ENCODE assay signal across 38 cellular contexts in the genomic region with DNA sequence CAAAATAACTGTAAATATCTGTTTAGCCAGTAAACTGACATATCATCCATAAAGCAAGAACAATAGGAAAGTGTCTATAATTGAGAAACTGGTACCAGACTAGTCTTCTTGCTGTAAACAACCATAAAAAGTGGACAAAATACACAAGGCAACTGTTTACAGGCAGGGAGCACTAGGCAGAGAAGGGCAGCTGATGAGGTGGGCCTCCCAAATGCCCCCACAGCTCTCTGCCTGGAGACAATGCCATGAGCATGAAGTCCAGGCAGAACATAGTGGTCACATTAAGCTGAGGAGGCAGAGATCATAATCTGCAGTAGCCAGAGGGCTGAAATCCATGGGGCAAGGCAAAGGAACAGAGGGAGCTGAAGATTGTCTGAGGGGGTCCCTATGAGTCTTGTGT. TPM values are rescaled to one million over a fixed set of nuclear protein-coding genes. Genes with fewer than 3 reads are reported as not detected.
"Had no signal": no experiment of that assay in that cellular context is flagged by ENCODE, and none has a peak within 500 bp of the region (broad histone marks: within the 10 kb centered on the region; RNA-seq: fewer than 3 reads in every experiment).

No MANE protein-coding gene starts in this region.

- H3K27me3 ChIP-seq: adrenal gland, ascending aorta, body of pancreas, brain microvascular endothelial cell, breast epithelium, cardiac muscle cell had no signal

- H3K4me1 Mint-ChIP-seq: activated naive CD8-positive, alpha-beta T cell treated with anti-CD3 and anti-CD28 coated beads for 36 hours; activated T-helper 17 cell treated with anti-CD3 and anti-CD28 coated beads, Interleukin-2, amount 50 U/mL, for 72 hours had no signal

- H3K36me3 Mint-ChIP-seq: activated naive CD4-positive, alpha-beta T cell treated with anti-CD3 and anti-CD28 coated beads, Interleukin-2, amount 10 ng/mL, durations not matched to agents 7 days and 5 days had no signal

- DNase-seq: activated effector memory CD4-positive, alpha-beta T cell treated with anti-CD3 and anti-CD28 coated beads, Interleukin-2, amount 50 U/mL, for 16 hours; activated effector memory CD4-positive, alpha-beta T cell treated with Interleukin-2 at 50 U/mL for 16 hours; activated gamma-delta T cell; activated gamma-delta T cell treated with Interleukin-2 at 50 U/mL for 16 hours; activated naive CD4-positive, alpha-beta T cell; activated naive CD4-positive, alpha-beta T cell treated with anti-CD3 and anti-CD28 coated beads for 36 hours; activated naive CD4-positive, alpha-beta T cell treated with anti-CD3 and anti-CD28 coated beads, Interleukin-2, amount 10 ng/mL, durations not matched to agents 7 days and 5 days; activated naive CD4-positive, alpha-beta T cell treated with anti-CD3 and anti-CD28 coated beads, Interleukin-2, amount 50 U/mL, for 16 hours; activated naive CD4-positive, alpha-beta T cell treated with Interleukin-2 at 50 U/mL for 16 hours; activated naive CD8-positive, alpha-beta T cell treated with anti-CD3 and anti-CD28 coated beads for 36 hours; activated naive CD8-positive, alpha-beta T cell treated with anti-CD3 and anti-CD28 coated beads, Interleukin-2, amount 10 ng/mL, durations not matched to agents 7 days and 5 days; activated naive CD8-positive, alpha-beta T cell treated with anti-CD3 and anti-CD28 coated beads, Interleukin-2, amount 50 U/mL, for 24 hours; activated T-cell treated with anti-CD3 and anti-CD28 coated beads, Interleukin-2, amount 50 U/mL, for 1 hour; activated T-cell treated with anti-CD3 and anti-CD28 coated beads, Interleukin-2, amount 50 U/mL, for 24 hours; activated T-cell treated with anti-CD3 and anti-CD28 coated beads, Interleukin-2, amount 50 U/mL, for 4 hours; activated T-cell treated with anti-CD3 and anti-CD28 coated beads, Interleukin-2, amount 50 U/mL, for 48 hours; activated T-cell treated with anti-CD3 and anti-CD28 coated beads, Interleukin-2, amount 50 U/mL, for 72 hours; adrenal gland; amniotic stem cell; amygdala; anterior cingulate cortex; body of pancreas; brain microvascular endothelial cell; caudate nucleus; central memory CD4-positive, alpha-beta T cell; cerebellar nuclear complex had no signal

- FAIRE-seq: astrocyte had no signal

- ATAC-seq: activated naive CD4-positive, alpha-beta T cell treated with anti-CD3 and anti-CD28 coated beads, Interleukin-2, amount 50 U/mL, for 72 hours; activated naive CD8-positive, alpha-beta T cell treated with anti-CD3 and anti-CD28 coated beads, Interleukin-2, amount 50 U/mL, for 24 hours; activated T-cell treated with anti-CD3 and anti-CD28 coated beads, Interleukin-2, amount 50 U/mL, for 4 hours; activated T-cell treated with anti-CD3 and anti-CD28 coated beads, Interleukin-2, amount 50 U/mL, for 72 hours; activated T-helper 17 cell treated with anti-CD3 and anti-CD28 coated beads, Interleukin-2, amount 50 U/mL, for 72 hours; body of pancreas had no signal

- H3K4me1 ChIP-seq: adrenal gland, ascending aorta, body of pancreas, breast epithelium had no signal

- H3K27ac ChIP-seq: adrenal gland, ascending aorta, body of pancreas, brain microvascular endothelial cell, breast epithelium, cardiac muscle cell had no signal

- H3K27me3 Mint-ChIP-seq: activated naive CD4-positive, alpha-beta T cell treated with anti-CD3 and anti-CD28 coated beads, Interleukin-2, amount 10 ng/mL, durations not matched to agents 7 days and 5 days; activated naive CD4-positive, alpha-beta T cell treated with anti-CD3 and anti-CD28 coated beads, Interleukin-2, amount 50 U/mL, for 24 hours; activated naive CD8-positive, alpha-beta T cell; activated naive CD8-positive, alpha-beta T cell treated with anti-CD3 and anti-CD28 coated beads for 36 hours; activated naive CD8-positive, alpha-beta T cell treated with anti-CD3 and anti-CD28 coated beads, Interleukin-2, amount 10 ng/mL, durations not matched to agents 7 days and 5 days; activated naive CD8-positive, alpha-beta T cell treated with anti-CD3 and anti-CD28 coated beads, Interleukin-2, amount 50 U/mL, for 24 hours; activated T-cell treated with anti-CD3 and anti-CD28 coated beads, Interleukin-2, amount 50 U/mL, for 24 hours; activated T-helper 17 cell treated with anti-CD3 and anti-CD28 coated beads, Interleukin-2, amount 50 U/mL, for 72 hours; brain; central memory CD8-positive, alpha-beta T cell had no signal

- H3K9me3 ChIP-seq: adrenal gland, body of pancreas had no signal

- H3K27ac Mint-ChIP-seq: activated naive CD4-positive, alpha-beta T cell treated with anti-CD3 and anti-CD28 coated beads for 36 hours; activated naive CD4-positive, alpha-beta T cell treated with anti-CD3 and anti-CD28 coated beads, Interleukin-2, amount 10 ng/mL, durations not matched to agents 7 days and 5 days; activated naive CD4-positive, alpha-beta T cell treated with anti-CD3 and anti-CD28 coated beads, Interleukin-2, amount 50 U/mL, for 24 hours; activated naive CD8-positive, alpha-beta T cell; activated naive CD8-positive, alpha-beta T cell treated with anti-CD3 and anti-CD28 coated beads for 36 hours; activated naive CD8-positive, alpha-beta T cell treated with anti-CD3 and anti-CD28 coated beads, Interleukin-2, amount 10 ng/mL, durations not matched to agents 7 days and 5 days; activated naive CD8-positive, alpha-beta T cell treated with anti-CD3 and anti-CD28 coated beads, Interleukin-2, amount 50 U/mL, for 24 hours; activated T-cell treated with anti-CD3 and anti-CD28 coated beads, Interleukin-2, amount 50 U/mL, for 24 hours; activated T-cell treated with anti-CD3 and anti-CD28 coated beads, Interleukin-2, amount 50 U/mL, for 72 hours; activated T-helper 1 cell treated with anti-CD3 and anti-CD28 coated beads, Interleukin-12 subunit alpha, Interleukin-12 subunit beta, Interleukin-2, Interleukin-4 antibody, amounts not matched to agents 30 ng/mL and 10 ng/mL and 1 ng/mL, durations not matched to agents 14 hours and 24 hours and 36 hours; activated T-helper 2 cell treated with anti-CD3 and anti-CD28 coated beads, Interferon-gamma antibody, Interleukin-2, Interleukin-4, amounts not matched to agents 10 μg/mL and 5 μg/mL and 100 μg/mL, durations not matched to agents 14 hours and 24 hours and 36 hours; brain had no signal

- H3K36me3 ChIP-seq: adrenal gland, brain microvascular endothelial cell, breast epithelium, cardiac muscle cell had no signal

- H3K9me3 Mint-ChIP-seq: activated naive CD4-positive, alpha-beta T cell treated with anti-CD3 and anti-CD28 coated beads, Interleukin-2, amount 10 ng/mL, durations not matched to agents 7 days and 5 days; activated naive CD8-positive, alpha-beta T cell treated with anti-CD3 and anti-CD28 coated beads, Interleukin-2, amount 10 ng/mL, durations not matched to agents 7 days and 5 days; activated naive CD8-positive, alpha-beta T cell treated with anti-CD3 and anti-CD28 coated beads, Interleukin-2, amount 50 U/mL, for 24 hours; activated T-cell treated with anti-CD3 and anti-CD28 coated beads, Interleukin-2, amount 50 U/mL, for 24 hours; activated T-helper 1 cell treated with anti-CD3 and anti-CD28 coated beads, Interleukin-12 subunit alpha, Interleukin-12 subunit beta, Interleukin-2, Interleukin-4 antibody, amounts not matched to agents 30 ng/mL and 10 ng/mL and 1 ng/mL, durations not matched to agents 14 hours and 24 hours and 36 hours; activated T-helper 2 cell treated with anti-CD3 and anti-CD28 coated beads, Interferon-gamma antibody, Interleukin-2, Interleukin-4, amounts not matched to agents 10 μg/mL and 5 μg/mL and 100 μg/mL, durations not matched to agents 14 hours and 24 hours and 36 hours had no signal

- H3K4me3 ChIP-seq: adrenal gland, ascending aorta, body of pancreas, breast epithelium, cardiac muscle cell had no signal

- H3K4me3 Mint-ChIP-seq: activated naive CD4-positive, alpha-beta T cell treated with anti-CD3 and anti-CD28 coated beads for 36 hours; activated naive CD4-positive, alpha-beta T cell treated with anti-CD3 and anti-CD28 coated beads, Interleukin-2, amount 10 ng/mL, durations not matched to agents 7 days and 5 days; activated naive CD4-positive, alpha-beta T cell treated with anti-CD3 and anti-CD28 coated beads, Interleukin-2, amount 50 U/mL, for 24 hours; activated naive CD8-positive, alpha-beta T cell; activated naive CD8-positive, alpha-beta T cell treated with anti-CD3 and anti-CD28 coated beads for 36 hours; activated naive CD8-positive, alpha-beta T cell treated with anti-CD3 and anti-CD28 coated beads, Interleukin-2, amount 10 ng/mL, durations not matched to agents 7 days and 5 days; activated naive CD8-positive, alpha-beta T cell treated with anti-CD3 and anti-CD28 coated beads, Interleukin-2, amount 50 U/mL, for 24 hours; activated T-cell treated with anti-CD3 and anti-CD28 coated beads, Interleukin-2, amount 50 U/mL, for 24 hours; activated T-cell treated with anti-CD3 and anti-CD28 coated beads, Interleukin-2, amount 50 U/mL, for 4 hours; activated T-cell treated with anti-CD3 and anti-CD28 coated beads, Interleukin-2, amount 50 U/mL, for 72 hours; activated T-helper 1 cell treated with anti-CD3 and anti-CD28 coated beads, Interleukin-12 subunit alpha, Interleukin-12 subunit beta, Interleukin-2, Interleukin-4 antibody, amounts not matched to agents 30 ng/mL and 10 ng/mL and 1 ng/mL, durations not matched to agents 14 hours and 24 hours and 36 hours; activated T-helper 17 cell treated with anti-CD3 and anti-CD28 coated beads, Interleukin-2, amount 50 U/mL, for 72 hours; brain; central memory CD8-positive, alpha-beta T cell had no signal

RNA-seq across cellular contexts. Expression of gene TBX1, which starts 30.7 kb away (rescaled TPM):
- total RNA-seq: activated naive CD4-positive, alpha-beta T cell treated with anti-CD3 and anti-CD28 coated beads for 36 hours; activated naive CD4-positive, alpha-beta T cell treated with anti-CD3 and anti-CD28 coated beads, Interleukin-2, amount 50 U/mL, for 72 hours; activated naive CD8-positive, alpha-beta T cell treated with anti-CD3 and anti-CD28 coated beads for 36 hours; activated T-cell treated with anti-CD3 and anti-CD28 coated beads, Interleukin-2, amount 50 U/mL, for 4 hours; activated T-helper 17 cell treated with anti-CD3 and anti-CD28 coated beads, Interleukin-2, amount 50 U/mL, for 72 hours; ascending aorta had no signal
